In genomic region chr9:108356806-108357205, GRCh38 we compare ENCODE assay signal across 17 cellular contexts.
DNase-seq lines count a peak whose midpoint lies in the region; ATAC-seq and TF ChIP-seq lines count a peak whose summit lies in the region.
"Had no signal": no experiment of that assay in that cellular context is flagged by ENCODE, and none has a peak within 500 bp of the region (broad histone marks: within the 10 kb centered on the region; RNA-seq: fewer than 3 reads in every experiment).

No MANE protein-coding gene starts in this region.

- no peak overlapping the region for H3K23ac ChIP-seq in trophoblast cell (ENCODE audit: low read length)

- no peak overlapping the region for H2AFZ ChIP-seq in trophoblast cell (ENCODE audit: insufficient read depth, low read length, poor library complexity)

- H2AK5ac ChIP-seq in trophoblast cell (ENCODE audit: low read length): no peak overlapping the region

- peaks cover 5% of the 10 kb centered on the region for H3K4me1 ChIP-seq in foreskin keratinocyte
- no peaks in the 10 kb centered on the region for H3K4me1 ChIP-seq in trophoblast cell (ENCODE audit: control insufficient read depth in 1 of 2, insufficient read depth in 2 of 2, low read length in 2 of 2)
- H3K4me1 ChIP-seq: A549; BLaER1 treated with 17β-estradiol and CSF1 and Interleukin-3, amounts not matched to agents 10 nM and 100 nM had no signal

- H3K14ac ChIP-seq in trophoblast cell (ENCODE audit: low read length): no peak overlapping the region

- H4K91ac ChIP-seq in trophoblast cell (ENCODE audit: low read depth, low read length): no peak overlapping the region

- H3K9me3 ChIP-seq in trophoblast cell (ENCODE audit: insufficient read depth, low read depth, low read length): no peaks in the 10 kb centered on the region
- H3K9me3 ChIP-seq: A549 had no signal

- no peak overlapping the region for H3K27ac ChIP-seq in foreskin keratinocyte
- H3K27ac ChIP-seq in trophoblast cell (ENCODE audit: low read depth, low read length): no peak overlapping the region
- H3K27ac ChIP-seq: A549; BLaER1 treated with 17β-estradiol and CSF1 and Interleukin-3, amounts not matched to agents 10 nM and 100 nM had no signal

- H3K4ac ChIP-seq in trophoblast cell (ENCODE audit: low read depth, low read length): no peak overlapping the region

- no peak overlapping the region for H2BK120ac ChIP-seq in trophoblast cell (ENCODE audit: insufficient read depth, low read length, poor library complexity)

- WGBS in trophoblast cell (ENCODE audit: extremely low coverage, insufficient coverage, insufficient read length): no CpG with 5 or more reads among the region's 2 CpGs

- no peak overlapping the region for H3K4me3 ChIP-seq in trophoblast cell (ENCODE audit: low read depth, low read length)
- H3K4me3 ChIP-seq: A549; BLaER1 treated with 17β-estradiol and CSF1 and Interleukin-3, amounts not matched to agents 10 nM and 100 nM; K562 had no signal

- H3K79me2 ChIP-seq in trophoblast cell (ENCODE audit: control insufficient read depth, insufficient read depth, low read length, poor library complexity): no peaks in the 10 kb centered on the region

- H3K4me2 ChIP-seq in trophoblast cell (ENCODE audit: low read length): no peak overlapping the region
- H3K4me2 ChIP-seq: A549; BLaER1 treated with 17β-estradiol and CSF1 and Interleukin-3, amounts not matched to agents 10 nM and 100 nM had no signal

- no peak for ATAC-seq in foreskin keratinocyte
- ATAC-seq in GM19452 (IDR thresholded peaks at IDR 0.05; ENCODE audit: unreplicated experiment): no peak
- ATAC-seq: A549; CD8-positive, alpha-beta T cell; K562 had no signal

- TF ChIP-seq CTCF in foreskin keratinocyte (conservative IDR thresholded peaks at IDR 0.05): no peak

- H4K12ac ChIP-seq in trophoblast cell (ENCODE audit: low read depth, low read length): no peak overlapping the region

- H3K27me3 ChIP-seq in foreskin keratinocyte (no peaks in the 10 kb centered on the region), trophoblast cell (ENCODE audit: insufficient read depth, low read length) (no peaks in the 10 kb centered on the region)
- H3K27me3 ChIP-seq: BLaER1 treated with 17β-estradiol and CSF1 and Interleukin-3, amounts not matched to agents 10 nM and 100 nM had no signal

- no peak overlapping the region for H3K9ac ChIP-seq in trophoblast cell (ENCODE audit: low read length)
- H3K9ac ChIP-seq: BLaER1 treated with 17β-estradiol and CSF1 and Interleukin-3, amounts not matched to agents 10 nM and 100 nM had no signal

- no peak overlapping the region for H2BK5ac ChIP-seq in trophoblast cell (ENCODE audit: low read depth, low read length, poor library complexity)

- no peak overlapping the region for H2BK12ac ChIP-seq in trophoblast cell (ENCODE audit: low read length)

- DNase-seq in Daoy (ENCODE audit: low read depth) (peak; percentile 7), M059J (ENCODE audit: low read depth) (peak; percentile 11), foreskin keratinocyte (peak; percentile 13 to 70), trophoblast cell (peak; percentile 17 to 66), DMS53 (lab: John Stamatoyannopoulos, UW) (no peak), HPDE6-E6E7 (ENCODE audit: extremely low spot score) (no peak), RPMI8226 (no peak)
- DNase-seq: Calu3; CD8-positive, alpha-beta T cell; DND-41; GOT3; H9; IMR-90 had no signal

- no peaks in the 10 kb centered on the region for H3K36me3 ChIP-seq in trophoblast cell (ENCODE audit: control insufficient read depth in 1 of 2, insufficient read depth in 2 of 2, low read length in 2 of 2)
- H3K36me3 ChIP-seq: BLaER1 treated with 17β-estradiol and CSF1 and Interleukin-3, amounts not matched to agents 10 nM and 100 nM had no signal

- H3K79me1 ChIP-seq in trophoblast cell (ENCODE audit: low read length): no peaks in the 10 kb centered on the region

- H3K18ac ChIP-seq in trophoblast cell (ENCODE audit: low read length): no peak overlapping the region

- H4K8ac ChIP-seq in trophoblast cell (ENCODE audit: low read depth, low read length): no peak overlapping the region

Comparison
In these comparisons a context has a peak if more than half of its experiments do, and no peak if none do; other contexts are left out.
1. DNase-seq: peak in Daoy (single experiment), M059J (single experiment), foreskin keratinocyte (2 of 2) and trophoblast cell (2 of 2); none in DMS53 (single experiment), HPDE6-E6E7 (single experiment) and RPMI8226 (single experiment).